1 cellular context compared by ENCODE assay signal in genomic region chr22:37105154-37105553, GRCh38.
TF ChIP-seq lines count a peak whose summit lies in the region.

No MANE protein-coding gene starts in this region.

TF ChIP-seq in GM23338, 12 proteins besides CTCF, POLR2A, EP300 and RAD21:
- no peak for TF ChIP-seq CREB1 (CRISPR knock-in tag; IDR thresholded peaks at IDR 0.05; ENCODE audit: low read depth)
- no peak for TF ChIP-seq EZH2phosphoT487 (IDR thresholded peaks at IDR 0.05; ENCODE audit: unreplicated experiment)
- no peak for TF ChIP-seq POLR2AphosphoS5 (IDR thresholded peaks at IDR 0.05; ENCODE audit: low read depth)
- no peak for TF ChIP-seq REST (IDR thresholded peaks at IDR 0.05; ENCODE audit: unreplicated experiment)
- TF ChIP-seq NANOG (IDR thresholded peaks at IDR 0.05; ENCODE audit: borderline replicate concordance) = no peak
- TF ChIP-seq ZNF114 (CRISPR knock-in tag; IDR thresholded peaks at IDR 0.05) = no peak
- TF ChIP-seq EZH2 (IDR thresholded peaks at IDR 0.05; ENCODE audit: low read depth, unreplicated experiment) = no peak
- TF ChIP-seq ZNF331 (CRISPR knock-in tag; IDR thresholded peaks at IDR 0.05; ENCODE audit: low read depth) = no peak
- TF ChIP-seq ETS1 (IDR thresholded peaks at IDR 0.05) = no peak
- TF ChIP-seq JUNB (IDR thresholded peaks at IDR 0.05; ENCODE audit: unreplicated experiment) = no peak
- no peak for TF ChIP-seq STAT1 (IDR thresholded peaks at IDR 0.05; ENCODE audit: unreplicated experiment)
- no peak for TF ChIP-seq ZNF462 (CRISPR knock-in tag; IDR thresholded peaks at IDR 0.05)
